ENCODE assay signal across 24 cellular contexts in the genomic region with DNA sequence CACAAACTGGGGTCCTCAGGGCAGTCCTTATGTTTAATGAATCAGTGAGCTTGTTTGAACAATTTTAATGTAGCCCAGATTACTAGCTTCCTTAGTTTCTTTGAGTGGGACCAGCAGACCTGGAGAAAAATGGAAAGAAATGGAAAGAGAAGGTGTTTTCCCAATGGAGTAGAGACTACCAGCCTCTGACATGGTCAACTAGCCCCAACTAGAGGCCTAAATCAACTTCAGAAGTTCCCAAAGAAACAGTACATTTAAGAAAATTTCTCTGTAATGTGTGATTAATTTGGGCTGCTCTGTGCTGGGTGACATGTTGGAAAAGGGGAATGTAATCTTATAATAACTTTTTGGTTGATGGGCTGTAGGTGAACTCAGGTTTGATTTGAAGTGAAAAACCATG. TPM values are rescaled to one million over a fixed set of nuclear protein-coding genes. Genes with fewer than 3 reads are reported as not detected.
"Had no signal": no experiment of that assay in that cellular context is flagged by ENCODE, and none has a peak within 500 bp of the region (broad histone marks: within the 10 kb centered on the region; RNA-seq: fewer than 3 reads in every experiment).

No MANE protein-coding gene starts in this region.

- H3K27me3 ChIP-seq: Peyer's patch had no signal

- H3K4me1 ChIP-seq: Peyer's patch had no signal

- H3K4me3 ChIP-seq: Peyer's patch had no signal

- H3K9me3 Mint-ChIP-seq: activated B cell treated with CpG ODN at 0.5 μM for 24 hours; activated CD4-positive, alpha-beta T cell treated with anti-CD3 and anti-CD28 coated beads, Interleukin-2, amount 10 ng/mL, durations not matched to agents 24 days and 14 days; activated naive CD4-positive, alpha-beta T cell treated with anti-CD3 and anti-CD28 coated beads, Interleukin-2, amount 10 ng/mL, durations not matched to agents 7 days and 5 days; activated naive CD8-positive, alpha-beta T cell treated with anti-CD3 and anti-CD28 coated beads for 36 hours; activated T-helper 2 cell treated with anti-CD3 and anti-CD28 coated beads, Interferon-gamma antibody, Interleukin-2, Interleukin-4, amounts not matched to agents 10 μg/mL and 5 μg/mL and 100 μg/mL, durations not matched to agents 14 hours and 24 hours and 36 hours had no signal

- DNase-seq: activated B cell treated with CpG ODN at 0.5 μM for 24 hours; activated CD4-positive, alpha-beta T cell treated with anti-CD3 and anti-CD28 coated beads for 1 hour; activated CD4-positive, alpha-beta T cell treated with anti-CD3 and anti-CD28 coated beads, Interleukin-2, amount 10 ng/mL, durations not matched to agents 24 days and 14 days; activated CD4-positive, alpha-beta T cell treated with anti-CD3 and anti-CD28 coated beads, Interleukin-2, amount 50 U/mL, for 48 hours; activated CD8-positive, alpha-beta memory T cell treated with anti-CD3 and anti-CD28 coated beads for 24 hours; activated gamma-delta T cell treated with Interleukin-2 at 50 U/mL for 16 hours; activated naive CD4-positive, alpha-beta T cell treated with anti-CD3 and anti-CD28 coated beads, Interleukin-2, amount 10 ng/mL, durations not matched to agents 7 days and 5 days; activated naive CD8-positive, alpha-beta T cell treated with anti-CD3 and anti-CD28 coated beads for 36 hours; activated T-cell treated with anti-CD3 and anti-CD28 coated beads, Interleukin-2, amount 50 U/mL, for 72 hours; anterior cingulate cortex; NCI-H1048; NCI-H146; NCI-H187 treated with DMSO at 0.1 percent for 48 hours; NCI-H2081 treated with DMSO at 0.1 percent for 48 hours; NCI-H446; NCI-H524; Peyer's patch; SHP77 treated with DMSO at 0.1 percent for 48 hours; T-cell; T-helper 2 cell; T1000 had no signal

- H3K27ac Mint-ChIP-seq: activated B cell treated with CpG ODN at 0.5 μM for 24 hours; activated CD4-positive, alpha-beta T cell treated with anti-CD3 and anti-CD28 coated beads, Interleukin-2, amount 10 ng/mL, durations not matched to agents 24 days and 14 days; activated naive CD4-positive, alpha-beta T cell treated with anti-CD3 and anti-CD28 coated beads, Interleukin-2, amount 10 ng/mL, durations not matched to agents 7 days and 5 days; activated naive CD8-positive, alpha-beta T cell treated with anti-CD3 and anti-CD28 coated beads for 36 hours; activated T-helper 2 cell treated with anti-CD3 and anti-CD28 coated beads, Interferon-gamma antibody, Interleukin-2, Interleukin-4, amounts not matched to agents 10 μg/mL and 5 μg/mL and 100 μg/mL, durations not matched to agents 14 hours and 24 hours and 36 hours; T-cell had no signal

- H3K27me3 Mint-ChIP-seq: activated B cell treated with CpG ODN at 0.5 μM for 24 hours; activated CD4-positive, alpha-beta T cell treated with anti-CD3 and anti-CD28 coated beads, Interleukin-2, amount 10 ng/mL, durations not matched to agents 24 days and 14 days; activated naive CD4-positive, alpha-beta T cell treated with anti-CD3 and anti-CD28 coated beads, Interleukin-2, amount 10 ng/mL, durations not matched to agents 7 days and 5 days; activated naive CD8-positive, alpha-beta T cell treated with anti-CD3 and anti-CD28 coated beads for 36 hours had no signal

- H3K27ac ChIP-seq: Peyer's patch had no signal

- H3K36me3 Mint-ChIP-seq: activated naive CD4-positive, alpha-beta T cell treated with anti-CD3 and anti-CD28 coated beads, Interleukin-2, amount 10 ng/mL, durations not matched to agents 7 days and 5 days; activated naive CD8-positive, alpha-beta T cell treated with anti-CD3 and anti-CD28 coated beads for 36 hours; T-cell had no signal

- H3K4me3 Mint-ChIP-seq: activated B cell treated with CpG ODN at 0.5 μM for 24 hours; activated CD4-positive, alpha-beta T cell treated with anti-CD3 and anti-CD28 coated beads, Interleukin-2, amount 10 ng/mL, durations not matched to agents 24 days and 14 days; activated naive CD4-positive, alpha-beta T cell treated with anti-CD3 and anti-CD28 coated beads, Interleukin-2, amount 10 ng/mL, durations not matched to agents 7 days and 5 days; activated naive CD8-positive, alpha-beta T cell treated with anti-CD3 and anti-CD28 coated beads for 36 hours; activated T-cell treated with anti-CD3 and anti-CD28 coated beads, Interleukin-2, amount 50 U/mL, for 72 hours; T-cell had no signal

- H3K4me1 Mint-ChIP-seq: activated CD4-positive, alpha-beta T cell treated with anti-CD3 and anti-CD28 coated beads, Interleukin-2, amount 10 ng/mL, durations not matched to agents 24 days and 14 days; activated naive CD4-positive, alpha-beta T cell treated with anti-CD3 and anti-CD28 coated beads, Interleukin-2, amount 10 ng/mL, durations not matched to agents 7 days and 5 days; activated naive CD8-positive, alpha-beta T cell treated with anti-CD3 and anti-CD28 coated beads for 36 hours; T-cell had no signal

- ATAC-seq: activated T-cell treated with anti-CD3 and anti-CD28 coated beads, Interleukin-2, amount 50 U/mL, for 72 hours; T-cell had no signal

- H3K36me3 ChIP-seq: Peyer's patch had no signal

- H3K9me3 ChIP-seq: Peyer's patch had no signal

RNA-seq across cellular contexts. Expression of a gene that starts 43.6 kb away (rescaled TPM):
- total RNA-seq: activated B cell treated with CpG ODN at 0.5 μM for 24 hours; activated CD4-positive, alpha-beta T cell treated with anti-CD3 and anti-CD28 coated beads, Interleukin-2, amount 10 ng/mL, durations not matched to agents 24 days and 14 days; activated naive CD8-positive, alpha-beta T cell treated with anti-CD3 and anti-CD28 coated beads for 36 hours; activated T-cell treated with anti-CD3 and anti-CD28 coated beads, Interleukin-2, amount 50 U/mL, for 72 hours; activated T-helper 2 cell treated with anti-CD3 and anti-CD28 coated beads, Interferon-gamma antibody, Interleukin-2, Interleukin-4, amounts not matched to agents 10 μg/mL and 5 μg/mL and 100 μg/mL, durations not matched to agents 14 hours and 24 hours and 36 hours; Peyer's patch; SK-MEL-5; T-cell had no signal
- polyA plus RNA-seq: adipose tissue had no signal
